In the genomic region with DNA sequence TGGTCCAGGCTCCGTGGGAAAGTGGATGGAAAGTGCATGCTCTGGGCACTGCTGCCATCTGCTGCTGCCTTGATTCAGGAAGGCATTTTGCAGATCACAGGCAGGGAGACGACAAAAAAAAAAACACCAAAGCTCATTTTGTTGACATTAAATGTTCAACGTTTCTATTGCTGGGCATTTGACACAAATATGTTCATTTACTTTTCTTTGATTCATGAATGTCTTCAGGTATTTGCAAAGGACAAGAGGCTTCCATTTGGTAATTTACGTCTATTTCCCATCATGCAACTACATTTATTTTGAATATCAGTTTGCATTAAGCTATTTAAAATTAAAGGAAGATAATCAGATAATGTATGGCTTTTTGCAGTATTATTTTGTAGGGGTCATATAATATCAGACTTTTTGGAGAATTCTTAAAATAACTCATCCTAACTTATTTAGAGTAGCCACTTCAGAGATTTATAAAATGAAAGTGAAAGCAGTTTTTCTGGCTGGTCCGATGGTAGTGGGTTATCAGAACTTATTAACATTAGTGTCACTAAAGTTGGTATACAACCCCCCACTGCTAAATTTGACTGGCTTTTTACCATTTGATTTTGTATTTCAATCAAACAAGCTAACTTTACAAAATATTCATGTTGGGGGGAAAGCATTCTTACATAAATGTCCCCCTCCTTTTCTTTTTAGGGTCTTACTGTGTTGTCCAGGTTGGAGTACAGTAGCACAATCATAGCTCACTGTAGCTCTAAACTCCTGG, we compare ENCODE assay signal across 1 cellular context.
TF ChIP-seq lines count a peak whose summit lies in the region.

No MANE protein-coding gene starts in this region.

TF ChIP-seq in HepG2, 621 proteins besides CTCF, POLR2A, EP300 and RAD21 (continued from another document and continues in another):
- TF ChIP-seq, protein P1, sequence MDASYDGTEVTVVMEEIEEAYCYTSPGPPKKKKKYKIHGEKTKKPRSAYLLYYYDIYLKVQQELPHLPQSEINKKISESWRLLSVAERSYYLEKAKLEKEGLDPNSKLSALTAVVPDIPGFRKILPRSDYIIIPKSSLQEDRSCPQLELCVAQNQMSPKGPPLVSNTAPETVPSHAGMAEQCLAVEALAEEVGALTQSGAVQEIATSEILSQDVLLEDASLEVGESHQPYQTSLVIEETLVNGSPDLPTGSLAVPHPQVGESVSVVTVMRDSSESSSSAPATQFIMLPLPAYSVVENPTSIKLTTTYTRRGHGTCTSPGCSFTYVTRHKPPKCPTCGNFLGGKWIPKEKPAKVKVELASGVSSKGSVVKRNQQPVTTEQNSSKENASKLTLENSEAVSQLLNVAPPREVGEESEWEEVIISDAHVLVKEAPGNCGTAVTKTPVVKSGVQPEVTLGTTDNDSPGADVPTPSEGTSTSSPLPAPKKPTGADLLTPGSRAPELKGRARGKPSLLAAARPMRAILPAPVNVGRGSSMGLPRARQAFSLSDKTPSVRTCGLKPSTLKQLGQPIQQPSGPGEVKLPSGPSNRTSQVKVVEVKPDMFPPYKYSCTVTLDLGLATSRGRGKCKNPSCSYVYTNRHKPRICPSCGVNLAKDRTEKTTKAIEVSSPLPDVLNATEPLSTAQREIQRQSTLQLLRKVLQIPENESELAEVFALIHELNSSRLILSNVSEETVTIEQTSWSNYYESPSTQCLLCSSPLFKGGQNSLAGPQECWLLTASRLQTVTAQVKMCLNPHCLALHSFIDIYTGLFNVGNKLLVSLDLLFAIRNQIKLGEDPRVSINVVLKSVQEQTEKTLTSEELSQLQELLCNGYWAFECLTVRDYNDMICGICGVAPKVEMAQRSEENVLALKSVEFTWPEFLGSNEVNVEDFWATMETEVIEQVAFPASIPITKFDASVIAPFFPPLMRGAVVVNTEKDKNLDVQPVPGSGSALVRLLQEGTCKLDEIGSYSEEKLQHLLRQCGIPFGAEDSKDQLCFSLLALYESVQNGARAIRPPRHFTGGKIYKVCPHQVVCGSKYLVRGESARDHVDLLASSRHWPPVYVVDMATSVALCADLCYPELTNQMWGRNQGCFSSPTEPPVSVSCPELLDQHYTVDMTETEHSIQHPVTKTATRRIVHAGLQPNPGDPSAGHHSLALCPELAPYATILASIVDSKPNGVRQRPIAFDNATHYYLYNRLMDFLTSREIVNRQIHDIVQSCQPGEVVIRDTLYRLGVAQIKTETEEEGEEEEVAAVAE (CRISPR knock-in tag; IDR thresholded peaks at IDR 0.05; ENCODE audit: borderline replicate concordance), result no peak
- TF ChIP-seq TBX2 (CRISPR knock-in tag; IDR thresholded peaks at IDR 0.05; ENCODE audit: borderline replicate concordance) (no peak), SOX13 (IDR thresholded peaks at IDR 0.05) (no peak), SOX13 (CRISPR knock-in tag; conservative IDR thresholded peaks at IDR 0.05 in 1 of 2, IDR thresholded peaks at IDR 0.05 in 1 of 2) (no peak), MAZ (IDR thresholded peaks at IDR 0.05; ENCODE audit: borderline replicate concordance, low read depth, low read length) (peak; percentile 17; the same call in 1 of the 2 replicates), MAZ (CRISPR knock-in tag; IDR thresholded peaks at IDR 0.05; ENCODE audit: low read depth) (no peak), SOX6 (IDR thresholded peaks at IDR 0.05) (no peak), SOX6 (CRISPR knock-in tag; IDR thresholded peaks at IDR 0.05) (no peak), SMYD3 (CRISPR knock-in tag; IDR thresholded peaks at IDR 0.05) (no peak), ZFP90 (CRISPR knock-in tag; IDR thresholded peaks at IDR 0.05; ENCODE audit: borderline replicate concordance) (peak; percentile 22; the same call in 1 of the 2 replicates), RELA (CRISPR knock-in tag; IDR thresholded peaks at IDR 0.05) (no peak), ZNF20 (CRISPR knock-in tag; IDR thresholded peaks at IDR 0.05) (no peak), FOSL2 (CRISPR knock-in tag; IDR thresholded peaks at IDR 0.05) (0 out of 2 replicates have a peak, but pooled peaks have one; percentile 9), ZNF670 (CRISPR knock-in tag; IDR thresholded peaks at IDR 0.05; ENCODE audit: borderline replicate concordance) (no peak), ZNF121 (CRISPR knock-in tag; IDR thresholded peaks at IDR 0.05) (peak; percentile 100; the same call in 1 of the 2 replicates), RFXANK (CRISPR knock-in tag; IDR thresholded peaks at IDR 0.05) (0 out of 2 replicates have a peak, but pooled peaks have one; percentile 45), NR2F6 (IDR thresholded peaks at IDR 0.05) (no peak), NR2F6 (CRISPR knock-in tag; IDR thresholded peaks at IDR 0.05) (no peak)
- TF ChIP-seq, protein P2, sequence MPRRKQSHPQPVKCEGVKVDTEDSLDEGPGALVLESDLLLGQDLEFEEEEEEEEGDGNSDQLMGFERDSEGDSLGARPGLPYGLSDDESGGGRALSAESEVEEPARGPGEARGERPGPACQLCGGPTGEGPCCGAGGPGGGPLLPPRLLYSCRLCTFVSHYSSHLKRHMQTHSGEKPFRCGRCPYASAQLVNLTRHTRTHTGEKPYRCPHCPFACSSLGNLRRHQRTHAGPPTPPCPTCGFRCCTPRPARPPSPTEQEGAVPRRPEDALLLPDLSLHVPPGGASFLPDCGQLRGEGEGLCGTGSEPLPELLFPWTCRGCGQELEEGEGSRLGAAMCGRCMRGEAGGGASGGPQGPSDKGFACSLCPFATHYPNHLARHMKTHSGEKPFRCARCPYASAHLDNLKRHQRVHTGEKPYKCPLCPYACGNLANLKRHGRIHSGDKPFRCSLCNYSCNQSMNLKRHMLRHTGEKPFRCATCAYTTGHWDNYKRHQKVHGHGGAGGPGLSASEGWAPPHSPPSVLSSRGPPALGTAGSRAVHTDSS (CRISPR knock-in tag; conservative IDR thresholded peaks at IDR 0.05), result no peak
- TF ChIP-seq, protein P3, sequence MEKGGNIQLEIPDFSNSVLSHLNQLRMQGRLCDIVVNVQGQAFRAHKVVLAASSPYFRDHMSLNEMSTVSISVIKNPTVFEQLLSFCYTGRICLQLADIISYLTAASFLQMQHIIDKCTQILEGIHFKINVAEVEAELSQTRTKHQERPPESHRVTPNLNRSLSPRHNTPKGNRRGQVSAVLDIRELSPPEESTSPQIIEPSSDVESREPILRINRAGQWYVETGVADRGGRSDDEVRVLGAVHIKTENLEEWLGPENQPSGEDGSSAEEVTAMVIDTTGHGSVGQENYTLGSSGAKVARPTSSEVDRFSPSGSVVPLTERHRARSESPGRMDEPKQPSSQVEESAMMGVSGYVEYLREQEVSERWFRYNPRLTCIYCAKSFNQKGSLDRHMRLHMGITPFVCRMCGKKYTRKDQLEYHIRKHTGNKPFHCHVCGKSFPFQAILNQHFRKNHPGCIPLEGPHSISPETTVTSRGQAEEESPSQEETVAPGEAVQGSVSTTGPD (CRISPR knock-in tag; IDR thresholded peaks at IDR 0.05), result no peak
- TF ChIP-seq, protein P4, sequence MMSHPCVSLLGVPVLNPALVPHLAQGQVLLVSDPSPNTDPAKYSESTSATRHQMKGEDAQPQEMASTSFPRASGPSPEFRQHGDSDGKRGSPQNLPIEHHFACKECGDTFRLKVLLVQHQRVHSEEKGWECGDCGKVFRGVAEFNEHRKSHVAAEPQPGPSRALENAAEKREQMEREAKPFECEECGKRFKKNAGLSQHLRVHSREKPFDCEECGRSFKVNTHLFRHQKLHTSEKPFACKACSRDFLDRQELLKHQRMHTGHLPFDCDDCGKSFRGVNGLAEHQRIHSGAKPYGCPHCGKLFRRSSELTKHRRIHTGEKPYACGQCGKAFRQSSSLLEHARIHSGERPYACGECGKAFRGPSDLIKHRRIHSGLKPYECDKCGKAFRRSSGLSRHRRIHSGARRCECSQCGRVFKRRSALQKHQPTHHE (CRISPR knock-in tag; IDR thresholded peaks at IDR 0.05; ENCODE audit: borderline replicate concordance), result 0 out of 2 replicates have a peak, but pooled peaks have one; percentile 11
- TF ChIP-seq, protein P5, sequence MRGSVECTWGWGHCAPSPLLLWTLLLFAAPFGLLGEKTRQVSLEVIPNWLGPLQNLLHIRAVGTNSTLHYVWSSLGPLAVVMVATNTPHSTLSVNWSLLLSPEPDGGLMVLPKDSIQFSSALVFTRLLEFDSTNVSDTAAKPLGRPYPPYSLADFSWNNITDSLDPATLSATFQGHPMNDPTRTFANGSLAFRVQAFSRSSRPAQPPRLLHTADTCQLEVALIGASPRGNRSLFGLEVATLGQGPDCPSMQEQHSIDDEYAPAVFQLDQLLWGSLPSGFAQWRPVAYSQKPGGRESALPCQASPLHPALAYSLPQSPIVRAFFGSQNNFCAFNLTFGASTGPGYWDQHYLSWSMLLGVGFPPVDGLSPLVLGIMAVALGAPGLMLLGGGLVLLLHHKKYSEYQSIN (CRISPR knock-in tag; IDR thresholded peaks at IDR 0.05; ENCODE audit: borderline replicate concordance), result no peak
- TF ChIP-seq, protein P6, sequence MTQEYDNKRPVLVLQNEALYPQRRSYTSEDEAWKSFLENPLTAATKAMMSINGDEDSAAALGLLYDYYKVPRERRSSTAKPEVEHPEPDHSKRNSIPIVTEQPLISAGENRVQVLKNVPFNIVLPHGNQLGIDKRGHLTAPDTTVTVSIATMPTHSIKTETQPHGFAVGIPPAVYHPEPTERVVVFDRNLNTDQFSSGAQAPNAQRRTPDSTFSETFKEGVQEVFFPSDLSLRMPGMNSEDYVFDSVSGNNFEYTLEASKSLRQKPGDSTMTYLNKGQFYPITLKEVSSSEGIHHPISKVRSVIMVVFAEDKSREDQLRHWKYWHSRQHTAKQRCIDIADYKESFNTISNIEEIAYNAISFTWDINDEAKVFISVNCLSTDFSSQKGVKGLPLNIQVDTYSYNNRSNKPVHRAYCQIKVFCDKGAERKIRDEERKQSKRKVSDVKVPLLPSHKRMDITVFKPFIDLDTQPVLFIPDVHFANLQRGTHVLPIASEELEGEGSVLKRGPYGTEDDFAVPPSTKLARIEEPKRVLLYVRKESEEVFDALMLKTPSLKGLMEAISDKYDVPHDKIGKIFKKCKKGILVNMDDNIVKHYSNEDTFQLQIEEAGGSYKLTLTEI (CRISPR knock-in tag; conservative IDR thresholded peaks at IDR 0.05), result no peak
- TF ChIP-seq, protein P7, sequence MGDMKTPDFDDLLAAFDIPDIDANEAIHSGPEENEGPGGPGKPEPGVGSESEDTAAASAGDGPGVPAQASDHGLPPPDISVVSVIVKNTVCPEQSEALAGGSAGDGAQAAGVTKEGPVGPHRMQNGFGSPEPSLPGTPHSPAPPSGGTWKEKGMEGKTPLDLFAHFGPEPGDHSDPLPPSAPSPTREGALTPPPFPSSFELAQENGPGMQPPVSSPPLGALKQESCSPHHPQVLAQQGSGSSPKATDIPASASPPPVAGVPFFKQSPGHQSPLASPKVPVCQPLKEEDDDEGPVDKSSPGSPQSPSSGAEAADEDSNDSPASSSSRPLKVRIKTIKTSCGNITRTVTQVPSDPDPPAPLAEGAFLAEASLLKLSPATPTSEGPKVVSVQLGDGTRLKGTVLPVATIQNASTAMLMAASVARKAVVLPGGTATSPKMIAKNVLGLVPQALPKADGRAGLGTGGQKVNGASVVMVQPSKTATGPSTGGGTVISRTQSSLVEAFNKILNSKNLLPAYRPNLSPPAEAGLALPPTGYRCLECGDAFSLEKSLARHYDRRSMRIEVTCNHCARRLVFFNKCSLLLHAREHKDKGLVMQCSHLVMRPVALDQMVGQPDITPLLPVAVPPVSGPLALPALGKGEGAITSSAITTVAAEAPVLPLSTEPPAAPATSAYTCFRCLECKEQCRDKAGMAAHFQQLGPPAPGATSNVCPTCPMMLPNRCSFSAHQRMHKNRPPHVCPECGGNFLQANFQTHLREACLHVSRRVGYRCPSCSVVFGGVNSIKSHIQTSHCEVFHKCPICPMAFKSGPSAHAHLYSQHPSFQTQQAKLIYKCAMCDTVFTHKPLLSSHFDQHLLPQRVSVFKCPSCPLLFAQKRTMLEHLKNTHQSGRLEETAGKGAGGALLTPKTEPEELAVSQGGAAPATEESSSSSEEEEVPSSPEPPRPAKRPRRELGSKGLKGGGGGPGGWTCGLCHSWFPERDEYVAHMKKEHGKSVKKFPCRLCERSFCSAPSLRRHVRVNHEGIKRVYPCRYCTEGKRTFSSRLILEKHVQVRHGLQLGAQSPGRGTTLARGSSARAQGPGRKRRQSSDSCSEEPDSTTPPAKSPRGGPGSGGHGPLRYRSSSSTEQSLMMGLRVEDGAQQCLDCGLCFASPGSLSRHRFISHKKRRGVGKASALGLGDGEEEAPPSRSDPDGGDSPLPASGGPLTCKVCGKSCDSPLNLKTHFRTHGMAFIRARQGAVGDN (CRISPR knock-in tag; IDR thresholded peaks at IDR 0.05), result no peak
- TF ChIP-seq, protein P8, sequence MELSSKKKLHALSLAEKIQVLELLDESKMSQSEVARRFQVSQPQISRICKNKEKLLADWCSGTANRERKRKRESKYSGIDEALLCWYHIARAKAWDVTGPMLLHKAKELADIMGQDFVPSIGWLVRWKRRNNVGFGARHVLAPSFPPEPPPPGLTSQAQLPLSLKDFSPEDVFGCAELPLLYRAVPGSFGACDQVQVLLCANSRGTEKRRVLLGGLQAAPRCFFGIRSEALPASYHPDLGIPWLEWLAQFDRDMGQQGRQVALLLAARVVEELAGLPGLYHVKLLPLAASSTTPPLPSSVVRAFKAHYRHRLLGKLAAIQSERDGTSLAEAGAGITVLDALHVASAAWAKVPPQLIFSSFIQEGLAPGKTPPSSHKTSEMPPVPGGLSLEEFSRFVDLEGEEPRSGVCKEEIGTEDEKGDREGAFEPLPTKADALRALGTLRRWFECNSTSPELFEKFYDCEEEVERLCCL (CRISPR knock-in tag; IDR thresholded peaks at IDR 0.05; ENCODE audit: borderline replicate concordance), result no peak
- TF ChIP-seq, protein P9, sequence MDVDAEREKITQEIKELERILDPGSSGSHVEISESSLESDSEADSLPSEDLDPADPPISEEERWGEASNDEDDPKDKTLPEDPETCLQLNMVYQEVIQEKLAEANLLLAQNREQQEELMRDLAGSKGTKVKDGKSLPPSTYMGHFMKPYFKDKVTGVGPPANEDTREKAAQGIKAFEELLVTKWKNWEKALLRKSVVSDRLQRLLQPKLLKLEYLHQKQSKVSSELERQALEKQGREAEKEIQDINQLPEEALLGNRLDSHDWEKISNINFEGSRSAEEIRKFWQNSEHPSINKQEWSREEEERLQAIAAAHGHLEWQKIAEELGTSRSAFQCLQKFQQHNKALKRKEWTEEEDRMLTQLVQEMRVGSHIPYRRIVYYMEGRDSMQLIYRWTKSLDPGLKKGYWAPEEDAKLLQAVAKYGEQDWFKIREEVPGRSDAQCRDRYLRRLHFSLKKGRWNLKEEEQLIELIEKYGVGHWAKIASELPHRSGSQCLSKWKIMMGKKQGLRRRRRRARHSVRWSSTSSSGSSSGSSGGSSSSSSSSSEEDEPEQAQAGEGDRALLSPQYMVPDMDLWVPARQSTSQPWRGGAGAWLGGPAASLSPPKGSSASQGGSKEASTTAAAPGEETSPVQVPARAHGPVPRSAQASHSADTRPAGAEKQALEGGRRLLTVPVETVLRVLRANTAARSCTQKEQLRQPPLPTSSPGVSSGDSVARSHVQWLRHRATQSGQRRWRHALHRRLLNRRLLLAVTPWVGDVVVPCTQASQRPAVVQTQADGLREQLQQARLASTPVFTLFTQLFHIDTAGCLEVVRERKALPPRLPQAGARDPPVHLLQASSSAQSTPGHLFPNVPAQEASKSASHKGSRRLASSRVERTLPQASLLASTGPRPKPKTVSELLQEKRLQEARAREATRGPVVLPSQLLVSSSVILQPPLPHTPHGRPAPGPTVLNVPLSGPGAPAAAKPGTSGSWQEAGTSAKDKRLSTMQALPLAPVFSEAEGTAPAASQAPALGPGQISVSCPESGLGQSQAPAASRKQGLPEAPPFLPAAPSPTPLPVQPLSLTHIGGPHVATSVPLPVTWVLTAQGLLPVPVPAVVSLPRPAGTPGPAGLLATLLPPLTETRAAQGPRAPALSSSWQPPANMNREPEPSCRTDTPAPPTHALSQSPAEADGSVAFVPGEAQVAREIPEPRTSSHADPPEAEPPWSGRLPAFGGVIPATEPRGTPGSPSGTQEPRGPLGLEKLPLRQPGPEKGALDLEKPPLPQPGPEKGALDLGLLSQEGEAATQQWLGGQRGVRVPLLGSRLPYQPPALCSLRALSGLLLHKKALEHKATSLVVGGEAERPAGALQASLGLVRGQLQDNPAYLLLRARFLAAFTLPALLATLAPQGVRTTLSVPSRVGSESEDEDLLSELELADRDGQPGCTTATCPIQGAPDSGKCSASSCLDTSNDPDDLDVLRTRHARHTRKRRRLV (CRISPR knock-in tag; IDR thresholded peaks at IDR 0.05), result peak; percentile 100
